In the genomic region with DNA sequence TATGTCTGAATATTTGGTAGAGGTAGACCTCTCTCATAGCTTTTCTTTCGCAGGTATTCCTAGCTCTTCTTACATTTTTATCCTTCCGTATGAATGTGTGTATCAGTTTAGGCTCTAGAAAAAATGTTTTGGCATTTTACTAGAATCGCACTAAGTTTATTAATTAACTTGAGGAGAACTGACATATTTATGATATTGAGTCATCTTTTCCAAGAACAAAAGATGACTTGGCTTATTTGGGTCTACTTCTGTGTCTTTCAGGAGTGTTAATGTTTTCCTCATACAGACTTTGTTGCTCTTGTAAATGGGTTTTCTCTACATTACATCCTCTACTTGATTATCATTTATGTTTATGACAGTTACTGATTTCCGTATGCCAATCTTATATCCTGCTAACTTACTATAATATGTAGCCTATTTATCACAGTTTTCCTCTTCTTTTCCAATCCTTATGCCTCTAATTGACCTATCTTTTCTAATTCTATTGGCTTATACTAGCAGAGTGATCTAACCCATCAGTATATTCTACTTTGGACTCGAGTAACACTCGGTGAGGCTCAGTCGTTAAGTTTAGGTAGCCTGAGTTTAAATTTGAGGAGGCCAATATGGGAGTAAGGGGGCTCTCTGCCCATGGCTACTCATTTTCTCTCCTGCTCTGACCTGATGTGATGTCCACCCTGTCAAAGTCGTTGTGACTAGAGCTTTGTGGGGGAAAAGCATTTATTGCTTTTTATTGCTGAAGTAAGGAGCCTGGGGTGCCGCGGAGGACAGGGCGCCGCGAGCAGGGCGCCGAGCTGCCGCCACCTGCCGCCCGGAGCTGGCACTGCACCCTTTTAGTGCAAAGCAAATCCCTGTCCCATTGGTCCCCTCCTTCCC, we compare ENCODE assay signal across 8 cellular contexts. TPM values are rescaled to one million over a fixed set of nuclear protein-coding genes. Genes with fewer than 3 reads are reported as not detected.
DNase-seq lines count a peak whose midpoint lies in the region; ATAC-seq and TF ChIP-seq lines count a peak whose summit lies in the region.

No MANE protein-coding gene starts in this region.

- no peaks in the 10 kb centered on the region for H3K36me3 ChIP-seq in SJSA1

- peak; percentile 97 for TF ChIP-seq CTCF in foreskin fibroblast (IDR thresholded peaks at IDR 0.05; ENCODE audit: low read depth, low read length)

- no peak overlapping the region for H3K4me3 ChIP-seq in SJSA1
- peak overlapping the region in 1 of 2 donors; percentile 39 for H3K4me3 ChIP-seq in foreskin fibroblast (ENCODE audit: low read depth in 1 of 2, low read length in 2 of 2)

- H3K27me3 ChIP-seq in SJSA1 (replicated peaks), result no peaks in the 10 kb centered on the region

- DNase-seq in DMS153 (lab: John Stamatoyannopoulos, UW) (peak; percentile 37), Kasumi-1 (lab: John Stamatoyannopoulos, UW) (peak; percentile 77 to 89), SJSA1 (ENCODE audit: low read depth in 1 of 2, low spot score in 2 of 2) (peak; percentile 64 to 85), foreskin fibroblast (peak; percentile 46 to 86), occipital lobe (lab: John Stamatoyannopoulos, UW) (peak; percentile 31), superior temporal gyrus (ENCODE audit: extremely low spot score) (peak; percentile 79)
- DNase-seq in activated effector memory CD4-positive, alpha-beta T cell treated with Interleukin-2 at 50 U/mL for 16 hours, result peak; percentile 63

- no peak for ATAC-seq in HG03469 (IDR thresholded peaks at IDR 0.05; ENCODE audit: unreplicated experiment)

- peaks cover 9% of the 10 kb centered on the region for H3K4me1 ChIP-seq in SJSA1 (replicated peaks)

- no peak overlapping the region for H3K27ac ChIP-seq in SJSA1

- no peaks in the 10 kb centered on the region for H3K9me3 ChIP-seq in SJSA1 (replicated peaks)

RNA-seq across cellular contexts. Expression of gene ST6GALNAC1, which starts 20.0 kb away (rescaled TPM):
- total RNA-seq in SJSA1 (2014; rRNA removed; shearing (Covaris generic)), result not detected in 2 replicates
- 1.7 TPM for total RNA-seq in occipital lobe

RNA-seq across cellular contexts. Expression of gene ST6GALNAC2, which starts 37.8 kb away (rescaled TPM):
- 0.84 TPM in 1 of 2 replicates, not detected in the other for total RNA-seq in SJSA1 (2014; rRNA removed; shearing (Covaris generic))
- total RNA-seq in occipital lobe, result not detected

Comparison
In these comparisons a context has a peak if more than half of its experiments do, and no peak if none do; other contexts are left out.
1. DNase-seq: peak in every context shown above with its lines; median percentile 83 in Kasumi-1; 79 in superior temporal gyrus; 74 in SJSA1; 66 in foreskin fibroblast; 63 in activated effector memory CD4-positive, alpha-beta T cell treated with Interleukin-2 at 50 U/mL for 16 hours; 37 in DMS153; 31 in occipital lobe.